ENCODE assay signal across 1 cellular context in genomic region chr9:129497064-129497836, GRCh38.
TF ChIP-seq lines count a peak whose summit lies in the region.

No MANE protein-coding gene starts in this region.

TF ChIP-seq in H1, 55 proteins besides CTCF, POLR2A, EP300 and RAD21 (continued from another document):
- TF ChIP-seq SIX5 (IDR thresholded peaks at IDR 0.05; ENCODE audit: low read depth, low read length): no peak
